Comparison of ENCODE assay signal across 8 cellular contexts in genomic region chr4:186722856-186723206, GRCh38. TPM values are rescaled to one million over a fixed set of nuclear protein-coding genes. Genes with fewer than 3 reads are reported as not detected.
DNase-seq lines count a peak whose midpoint lies in the region; ATAC-seq and TF ChIP-seq lines count a peak whose summit lies in the region.

No MANE protein-coding gene starts in this region.

- TF ChIP-seq POLR2A in vagina (IDR thresholded peaks at IDR 0.05): no peak

- no peak for TF ChIP-seq CTCF in left ventricle myocardium inferior (IDR thresholded peaks at IDR 0.05; ENCODE audit: borderline replicate concordance)
- no peak for TF ChIP-seq CTCF in chondrocyte (IDR thresholded peaks at IDR 0.05)
- TF ChIP-seq CTCF in vagina (IDR thresholded peaks at IDR 0.05): no peak

- H3K4me1 ChIP-seq in left ventricle myocardium inferior (peaks cover 57% of the 10 kb centered on the region), mesodermal cell (ENCODE audit: control insufficient read depth, insufficient read depth, low read length, poor library complexity, severe bottlenecking) (no peaks in the 10 kb centered on the region), vagina (peaks cover 27% of the 10 kb centered on the region)

- H3K27me3 ChIP-seq in left ventricle myocardium inferior (ENCODE audit: low read depth) (peaks cover 52% of the 10 kb centered on the region), vagina (no peaks in the 10 kb centered on the region)

- H3K9me3 ChIP-seq in left ventricle myocardium inferior (replicated peaks): peaks cover 23% of the 10 kb centered on the region
- peaks cover 28% of the 10 kb centered on the region for H3K9me3 ChIP-seq in mesodermal cell (ENCODE audit: control insufficient read depth, low read length)
- no peaks in the 10 kb centered on the region for H3K9me3 ChIP-seq in vagina

- peak overlapping the region; percentile 80 for H3K4me3 Mint-ChIP-seq in chondrocyte (ENCODE audit: unreplicated experiment)

- H3K27me3 Mint-ChIP-seq in chondrocyte (ENCODE audit: low read depth): no peaks in the 10 kb centered on the region

- peaks cover 27% of the 10 kb centered on the region for H3K4me1 Mint-ChIP-seq in chondrocyte (ENCODE audit: low read depth)

- H3K27ac ChIP-seq in left ventricle myocardium inferior (replicated peaks) (peak overlapping the region; percentile 93), mesodermal cell (ENCODE audit: low read depth, low read length, severe bottlenecking) (no peak overlapping the region), vagina (peak overlapping the region; percentile 86)

- H3K27ac Mint-ChIP-seq in chondrocyte (ENCODE audit: unreplicated experiment): peak overlapping the region; percentile 89

- H3K36me3 ChIP-seq in left ventricle myocardium inferior: no peaks in the 10 kb centered on the region
- peaks cover 47% of the 10 kb centered on the region for H3K36me3 ChIP-seq in mesodermal cell (ENCODE audit: control insufficient read depth, insufficient read depth, low read length)
- no peaks in the 10 kb centered on the region for H3K36me3 ChIP-seq in vagina

- peaks cover 6% of the 10 kb centered on the region for H3K36me3 Mint-ChIP-seq in chondrocyte (ENCODE audit: low read depth)

- intact Hi-C loops in left ventricle myocardium inferior (cut with micrococcal nuclease) (no loop called here), Right ventricle myocardium superior (cut with DNase I) (loop anchor here (5.0 kb wide), 1 partner anchor 36 kb away; no protein-coding TSS in a partner anchor), vagina (cut with DNase I) (loop anchor here (10.0 kb wide), 1 partner anchor 122 kb away; no protein-coding TSS in a partner anchor)

- no peaks in the 10 kb centered on the region for H3K9me3 Mint-ChIP-seq in chondrocyte (ENCODE audit: low read depth)

- peak overlapping the region; percentile 92 for H3K4me3 ChIP-seq in left ventricle myocardium inferior
- H3K4me3 ChIP-seq in mesodermal cell (ENCODE audit: extremely low read depth, insufficient read depth, low read length, poor library complexity, severe bottlenecking): peak overlapping the region; percentile 93
- peak overlapping the region; percentile 66 to 74 for H3K4me3 ChIP-seq in vagina

- no peak for ATAC-seq in Right ventricle myocardium superior (ENCODE audit: poor library complexity)
- ATAC-seq in GM18517 (IDR thresholded peaks at IDR 0.05; ENCODE audit: unreplicated experiment): no peak

- WGBS in mesodermal cell (ENCODE audit: insufficient coverage in 2 of 2), 2 experiments: 2 to 6% methylated on average over 2 to 7 of the region's 7 CpGs

- no peak for DNase-seq in left ventricle myocardium inferior
- DNase-seq in Right ventricle myocardium superior: no peak
- DNase-seq in chondrocyte (ENCODE audit: low spot score): no peak
- DNase-seq in vagina (ENCODE audit: extremely low spot score in 2 of 2): no peak
- DNase-seq in NK-92 (lab: John Stamatoyannopoulos, UW; ENCODE audit: unreplicated experiment): no peak
- DNase-seq in DMS79 (lab: John Stamatoyannopoulos, UW): no peak

RNA-seq across cellular contexts. Expression of gene FAT1, which starts 0.8 kb away (rescaled TPM):
- total RNA-seq in left ventricle myocardium inferior (59.1 TPM), Right ventricle myocardium superior (48.0 TPM), chondrocyte (663 to 672 TPM (median 671 TPM) in 3 replicates), vagina (47.1 TPM)
- polyA plus RNA-seq in mesodermal cell (2013, experiment 1 of 2): 176 TPM
- 122 TPM for polyA plus RNA-seq in mesodermal cell (2013, experiment 2 of 2)

Comparison
In these comparisons a context has a peak if more than half of its experiments do, and no peak if none do; other contexts are left out.
1. RNA of gene FAT1, which starts 0.8 kb away (total RNA-seq): 663 to 672 TPM in chondrocyte; 59.1 TPM in left ventricle myocardium inferior (single experiment), 48.0 TPM in Right ventricle myocardium superior (single experiment) and 47.1 TPM in vagina (single experiment); every median in the first group is over 10 times any median in the second.
2. Peak in every context shown above with its lines, with median percentiles within 50 percentile points of each other: H3K4me3 ChIP-seq.